ENCODE assay signal across 8 cellular contexts in genomic region chr14:36663404-36664321, GRCh38. TPM values are rescaled to one million over a fixed set of nuclear protein-coding genes. Genes with fewer than 3 reads are reported as not detected.
A peak's percentile ranks its signal among the peaks of the same experiment; 100 is the strongest.
DNase-seq lines count a peak whose midpoint lies in the region; ATAC-seq and TF ChIP-seq lines count a peak whose summit lies in the region.

No MANE protein-coding gene starts in this region.

- H3K4me1 ChIP-seq in cardiac muscle cell (ENCODE audit: low read depth) (peaks cover 22% of the 10 kb centered on the region), right atrium auricular region (peaks cover 0 to 52% of the 10 kb centered on the region in 2 donors), upper lobe of right lung (peaks cover 30% of the 10 kb centered on the region)

- H3K9me3 ChIP-seq in cardiac muscle cell (ENCODE audit: low read depth), result no peaks in the 10 kb centered on the region
- peaks cover 0 to 4% of the 10 kb centered on the region in 2 donors for H3K9me3 ChIP-seq in right atrium auricular region
- no peaks in the 10 kb centered on the region for H3K9me3 ChIP-seq in upper lobe of right lung

- H3K27me3 Mint-ChIP-seq in activated naive CD8-positive, alpha-beta T cell treated with anti-CD3 and anti-CD28 coated beads for 36 hours, result peaks cover 90% of the 10 kb centered on the region

- intact Hi-C loops in upper lobe of right lung (cut with DNase I), result no loop called here

- H3K36me3 ChIP-seq in cardiac muscle cell, result no peaks in the 10 kb centered on the region
- no peaks in the 10 kb centered on the region for H3K36me3 ChIP-seq in right atrium auricular region
- H3K36me3 ChIP-seq in upper lobe of right lung, result no peaks in the 10 kb centered on the region

- TF ChIP-seq CTCF in cardiac muscle cell (IDR thresholded peaks at IDR 0.05; ENCODE audit: low read depth, low read length) (no peak), right atrium auricular region (IDR thresholded peaks at IDR 0.05) (no peak), upper lobe of right lung (IDR thresholded peaks at IDR 0.05) (no peak), omental fat pad (IDR thresholded peaks at IDR 0.05) (no peak)

- H3K36me3 Mint-ChIP-seq in activated naive CD8-positive, alpha-beta T cell treated with anti-CD3 and anti-CD28 coated beads for 36 hours, result peaks cover 8% of the 10 kb centered on the region

- peak overlapping the region; percentile 59 for H3K4me3 ChIP-seq in cardiac muscle cell
- peak overlapping the region in 1 of 2 donors; percentile 39 for H3K4me3 ChIP-seq in right atrium auricular region
- peak overlapping the region; percentile 8 for H3K4me3 ChIP-seq in upper lobe of right lung

- DNase-seq in cardiac muscle cell (ENCODE audit: low read depth in 1 of 2, low spot score in 1 of 2) (no peak), right atrium auricular region (ENCODE audit: low spot score) (no peak), left lobe of liver (ENCODE audit: low spot score) (no peak), upper lobe of right lung (no peak), caudate nucleus (lab: John Stamatoyannopoulos, UW) (no peak), omental fat pad (ENCODE audit: low spot score) (no peak)
- DNase-seq in activated naive CD8-positive, alpha-beta T cell treated with anti-CD3 and anti-CD28 coated beads for 36 hours, result no peak
- DNase-seq in activated effector memory CD4-positive, alpha-beta T cell treated with Interleukin-2 at 50 U/mL for 16 hours, result no peak

- no peak overlapping the region for H3K27ac ChIP-seq in cardiac muscle cell
- H3K27ac ChIP-seq in right atrium auricular region, result no peak overlapping the region
- H3K27ac ChIP-seq in upper lobe of right lung, result no peak overlapping the region
- no peak overlapping the region for H3K27ac ChIP-seq in caudate nucleus (ENCODE audit: low read depth, low read length)

- ATAC-seq in left lobe of liver (peak; percentile 31), upper lobe of right lung (peak; percentile 8), omental fat pad (ENCODE audit: low FRiP score) (no peak)

- H3K4me1 Mint-ChIP-seq in activated naive CD8-positive, alpha-beta T cell treated with anti-CD3 and anti-CD28 coated beads for 36 hours, result peaks cover 41% of the 10 kb centered on the region

- peaks cover 100% of the 10 kb centered on the region for H3K27me3 ChIP-seq in cardiac muscle cell
- H3K27me3 ChIP-seq in right atrium auricular region, result peaks cover 78 to 91% of the 10 kb centered on the region in 2 donors
- peaks cover 98% of the 10 kb centered on the region for H3K27me3 ChIP-seq in upper lobe of right lung

- H3K27ac Mint-ChIP-seq in activated naive CD8-positive, alpha-beta T cell treated with anti-CD3 and anti-CD28 coated beads for 36 hours, result no peak overlapping the region

- peak overlapping the region; percentile 18 for H3K4me3 Mint-ChIP-seq in activated naive CD8-positive, alpha-beta T cell treated with anti-CD3 and anti-CD28 coated beads for 36 hours

- H3K9me3 Mint-ChIP-seq in activated naive CD8-positive, alpha-beta T cell treated with anti-CD3 and anti-CD28 coated beads for 36 hours, result peaks cover 6% of the 10 kb centered on the region

RNA-seq across cellular contexts. Expression of gene PAX9, which starts 2.0 kb away (rescaled TPM):
- total RNA-seq in cardiac muscle cell, result not detected in 2 replicates
- 0.21 and 0.32 TPM in 2 replicates for polyA plus RNA-seq in cardiac muscle cell
- not detected for total RNA-seq in right atrium auricular region
- total RNA-seq in activated naive CD8-positive, alpha-beta T cell treated with anti-CD3 and anti-CD28 coated beads for 36 hours, result not detected
- total RNA-seq in left lobe of liver, result not detected
- 0.78 TPM for total RNA-seq in upper lobe of right lung
- total RNA-seq in omental fat pad, result not detected
